ENCODE assay signal across 28 cellular contexts in genomic region chr10:129654461-129654860, GRCh38.
"Had no signal": no experiment of that assay in that cellular context is flagged by ENCODE, and none has a peak within 500 bp of the region (broad histone marks: within the 10 kb centered on the region; RNA-seq: fewer than 3 reads in every experiment).

No MANE protein-coding gene starts in this region.

- H3K27ac ChIP-seq: left lung, lower lobe of right lung, neural progenitor cell, pancreas, prostate gland, skin epidermis, spleen, tibial nerve, uterus had no signal

- H3K27me3 Mint-ChIP-seq: naive thymus-derived CD8-positive, alpha-beta T cell; stimulated activated memory B cell treated with anti-CD40 and anti-IgM and Interleukin-4, amounts not matched to agents 10 μg/mL and 1 μg/mL and 100 μg/mL, for 72 hours; stimulated activated naive CD8-positive, alpha-beta T cell treated with anti-CD3 and anti-CD28 coated beads, Interleukin-15, amount 100 ng/mL, for 72 hours; type B pancreatic cell had no signal

- H3K36me3 ChIP-seq: left lung, lower lobe of right lung, neural progenitor cell, pancreas, prostate gland, uterus had no signal

- H3K9me3 Mint-ChIP-seq: immature natural killer cell; nephron; neural progenitor cell; stimulated activated memory B cell treated with anti-CD40 and anti-IgM and Interleukin-4, amounts not matched to agents 10 μg/mL and 1 μg/mL and 100 μg/mL, for 72 hours had no signal

- H3K4me3 ChIP-seq: left lung, lower lobe of right lung, neural progenitor cell, pancreas, prostate gland, skin epidermis, spleen, tibial nerve, uterus had no signal

- H3K4me1 Mint-ChIP-seq: stimulated activated memory B cell treated with anti-CD40 and anti-IgM and Interleukin-4, amounts not matched to agents 10 μg/mL and 1 μg/mL and 100 μg/mL, for 72 hours; stimulated activated naive CD8-positive, alpha-beta T cell treated with anti-CD3 and anti-CD28 coated beads, Interleukin-15, amount 100 ng/mL, for 72 hours had no signal

- H3K36me3 Mint-ChIP-seq: immature natural killer cell had no signal

- H3K4me1 ChIP-seq: lower lobe of right lung, pancreas, prostate gland, spleen, tibial nerve, uterus had no signal

- DNase-seq: hypothalamus; immature natural killer cell; kidney; left colon; lower lobe of right lung; mammary epithelial cell; mesenchymal stem cell; naive thymus-derived CD8-positive, alpha-beta T cell; posterior cingulate gyrus; retina; right cardiac atrium; spleen; stimulated activated CD4-positive, alpha-beta T cell treated with anti-CD3 and anti-CD28 coated beads, Interleukin-4, amount 100 ng/mL, for 24 hours; stimulated activated CD8-positive, alpha-beta memory T cell treated with anti-CD3 and anti-CD28 coated beads, Interleukin-4, amount 100 ng/mL, for 48 hours; stimulated activated naive CD4-positive, alpha-beta T cell treated with Interleukin-2 at 50 U/mL for 16 hours; stimulated activated naive CD8-positive, alpha-beta T cell treated with anti-CD3 and anti-CD28 coated beads, Interleukin-15, amount 100 ng/mL, for 72 hours; substantia nigra; uterus had no signal

- H3K4me3 Mint-ChIP-seq: immature natural killer cell; naive thymus-derived CD8-positive, alpha-beta T cell; nephron; neural progenitor cell; stimulated activated memory B cell treated with anti-CD40 and anti-IgM and Interleukin-4, amounts not matched to agents 10 μg/mL and 1 μg/mL and 100 μg/mL, for 72 hours; stimulated activated naive CD8-positive, alpha-beta T cell treated with anti-CD3 and anti-CD28 coated beads, Interleukin-15, amount 100 ng/mL, for 72 hours; type B pancreatic cell had no signal

- H3K9me3 ChIP-seq: left lung, lower lobe of right lung, pancreas, prostate gland, spleen, tibial nerve, uterus had no signal

- H3K27ac Mint-ChIP-seq: nephron; neural progenitor cell; stimulated activated memory B cell treated with anti-CD40 and anti-IgM and Interleukin-4, amounts not matched to agents 10 μg/mL and 1 μg/mL and 100 μg/mL, for 72 hours; stimulated activated naive CD8-positive, alpha-beta T cell treated with anti-CD3 and anti-CD28 coated beads, Interleukin-15, amount 100 ng/mL, for 72 hours; type B pancreatic cell had no signal

- ATAC-seq: left colon; left lung; naive thymus-derived CD8-positive, alpha-beta T cell; pancreas; right cardiac atrium; sciatic nerve; stimulated activated memory B cell treated with anti-CD40 and anti-IgM and Interleukin-4, amounts not matched to agents 10 μg/mL and 1 μg/mL and 100 μg/mL, for 72 hours; stimulated activated naive CD8-positive, alpha-beta T cell treated with anti-CD3 and anti-CD28 coated beads, Interleukin-15, amount 100 ng/mL, for 72 hours had no signal

- H3K27me3 ChIP-seq: left lung, neural progenitor cell, pancreas, spleen, tibial nerve, uterus had no signal
